ENCODE assay signal across 1 cellular context in the genomic region with DNA sequence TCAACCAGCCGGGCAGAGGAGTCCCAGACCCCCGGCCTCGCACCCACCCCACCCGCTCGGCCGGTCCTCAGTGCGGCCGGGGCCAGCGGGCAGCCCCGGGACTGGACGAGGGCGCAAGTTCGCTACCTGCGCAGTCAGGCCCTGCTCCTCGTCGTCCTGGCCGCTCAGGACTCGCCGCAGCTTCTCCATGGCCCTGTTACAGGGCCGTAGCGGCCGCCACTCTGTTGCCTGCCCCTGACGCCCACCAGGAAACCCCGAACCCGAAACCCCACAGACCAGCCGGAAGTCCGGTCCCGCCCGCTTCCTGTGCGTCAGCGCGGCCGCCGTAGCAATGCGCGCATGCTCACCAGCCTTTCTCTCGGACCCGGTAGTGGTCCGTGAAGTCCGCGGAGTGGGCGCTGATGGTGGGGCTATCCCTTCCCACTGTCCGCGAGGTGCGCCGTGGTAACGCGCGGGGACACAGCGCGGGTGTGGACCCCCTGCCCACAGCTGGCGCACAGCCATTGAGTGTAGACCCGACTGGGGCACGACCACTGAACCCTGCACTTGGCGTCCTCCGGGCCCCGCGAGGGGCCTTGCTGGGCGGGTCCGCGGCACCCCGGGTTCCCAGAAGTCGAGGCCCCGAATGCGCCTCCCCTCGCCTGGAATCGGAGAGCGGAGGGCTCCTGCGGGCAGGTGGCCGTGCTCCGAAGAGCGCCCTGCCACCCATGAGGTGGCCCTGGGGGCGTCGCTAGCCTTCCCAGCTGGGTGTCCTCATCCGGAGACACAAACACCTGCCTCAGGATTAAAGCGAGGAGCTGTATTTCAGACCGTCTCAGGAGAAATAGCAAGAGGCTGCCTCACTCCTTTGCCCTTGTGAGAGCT.
TF ChIP-seq lines count a peak whose summit lies in the region.

A gene (minus strand): TSS at position 253 of the 864 bp plus-strand sequence. CDS start 64 bp downstream, at position 189.

TF ChIP-seq in K562, 482 proteins besides CTCF, POLR2A, EP300 and RAD21 (continued from another document and continues in another):
- TF ChIP-seq SMAD1 (IDR thresholded peaks at IDR 0.05; ENCODE audit: low read depth, low read length, partially characterized antibody) (peak; percentile 59), PTBP1 (IDR thresholded peaks at IDR 0.05; ENCODE audit: low read depth, low read length) (no peak), GABPB2 (CRISPR knock-in tag; conservative IDR thresholded peaks at IDR 0.05) (no peak), SRF (CRISPR knock-in tag; IDR thresholded peaks at IDR 0.05) (peak in 1 of 2 experiments; percentile 66; a peak in 1 of 4 replicates), ZNF217 (CRISPR knock-in tag; IDR thresholded peaks at IDR 0.05) (no peak), LEF1 (IDR thresholded peaks at IDR 0.05) (no peak), NFIC (IDR thresholded peaks at IDR 0.05) (peak; percentile 64; the same call in 1 of the 2 replicates), TBP (optimal IDR thresholded peaks at IDR 0.05; ENCODE audit: low read depth, low read length) (peak; percentile 63), KDM4B (IDR thresholded peaks at IDR 0.05; ENCODE audit: borderline replicate concordance in 2 of 2, low read depth in 1 of 2) (0 out of 4 replicates have a peak, but pooled peaks of 1 of the 2 experiments have one; percentile 28), TRIM24 (IDR thresholded peaks at IDR 0.05) (peak in 1 of 2 experiments; percentile 61; a peak in 2 of 4 replicates), SNIP1 (IDR thresholded peaks at IDR 0.05; ENCODE audit: low read depth) (no peak), ERF (CRISPR knock-in tag; IDR thresholded peaks at IDR 0.05) (no peak), NCOR1 (IDR thresholded peaks at IDR 0.05) (no peak), RNF2 (IDR thresholded peaks at IDR 0.05) (no peak), PTTG1 (tag; IDR thresholded peaks at IDR 0.05; ENCODE audit: low read depth) (no peak), ZNF165 (CRISPR knock-in tag; IDR thresholded peaks at IDR 0.05; ENCODE audit: borderline replicate concordance) (no peak), SAP30 (IDR thresholded peaks at IDR 0.05; ENCODE audit: borderline replicate concordance, insufficient read depth, low read depth, low read length, poor library complexity, severe bottlenecking) (peak; percentile 80), SUPT5H (IDR thresholded peaks at IDR 0.05) (peak; percentile 97), MYC (IDR thresholded peaks at IDR 0.05; ENCODE audit: low read depth, low read length) (peak; percentile 72; the same call in 1 of the 2 replicates), MYC (CRISPR knock-in tag; IDR thresholded peaks at IDR 0.05; ENCODE audit: borderline replicate concordance, low read depth) (peak; percentile 37; the same call in 1 of the 2 replicates), ZNF431 (CRISPR knock-in tag; IDR thresholded peaks at IDR 0.05) (peak; percentile 74), LCOR (CRISPR knock-in tag; IDR thresholded peaks at IDR 0.05) (0 out of 2 replicates have a peak, but pooled peaks have one; percentile 69), ZNF239 (CRISPR knock-in tag; IDR thresholded peaks at IDR 0.05) (no peak), SAFB2 (IDR thresholded peaks at IDR 0.05; ENCODE audit: borderline replicate concordance, low read depth, low read length, severe bottlenecking) (no peak), FOXK2 (conservative IDR thresholded peaks at IDR 0.05 in 1 of 2, IDR thresholded peaks at IDR 0.05 in 1 of 2; ENCODE audit: low read depth in 2 of 2) (no peak), CEBPG (CRISPR knock-in tag; IDR thresholded peaks at IDR 0.05) (no peak), CEBPG (tag; conservative IDR thresholded peaks at IDR 0.05 in 1 of 2, IDR thresholded peaks at IDR 0.05 in 1 of 2) (no peak), BCOR (IDR thresholded peaks at IDR 0.05) (peak; percentile 42; the same call in 1 of the 2 replicates), PURB (CRISPR knock-in tag; IDR thresholded peaks at IDR 0.05; ENCODE audit: low read depth) (no peak), YY1 (IDR thresholded peaks at IDR 0.05; ENCODE audit: borderline replicate concordance in 1 of 3, control insufficient read depth in 1 of 3, extremely low read depth in 1 of 3, insufficient read depth in 3 of 3, insufficient read length in 1 of 3, insufficient replicate concordance in 2 of 3, low read depth in 1 of 3, low read length in 2 of 3) (peak in 1 of 3 experiments; percentile 71), TOE1 (IDR thresholded peaks at IDR 0.05; ENCODE audit: borderline replicate concordance) (peak; percentile 36; the same call in 1 of the 2 replicates), TOE1 (CRISPR knock-in tag; IDR thresholded peaks at IDR 0.05; ENCODE audit: borderline replicate concordance, low read depth) (peak; percentile 84), NFRKB (IDR thresholded peaks at IDR 0.05; ENCODE audit: low read depth) (no peak), PTRF (tag; IDR thresholded peaks at IDR 0.05) (no peak), KDM5B (IDR thresholded peaks at IDR 0.05; ENCODE audit: insufficient replicate concordance, low read depth, low read length) (peak; percentile 88), BRD4 (IDR thresholded peaks at IDR 0.05) (peak; percentile 75; the same call in 1 of the 2 replicates), ZSCAN29 (IDR thresholded peaks at IDR 0.05) (no peak), RUNX1 (IDR thresholded peaks at IDR 0.05; ENCODE audit: low read depth) (no peak), ZNF764 (CRISPR knock-in tag; IDR thresholded peaks at IDR 0.05; ENCODE audit: low read depth) (no peak), ASH1L (IDR thresholded peaks at IDR 0.05; ENCODE audit: borderline replicate concordance, low read depth, partially characterized antibody) (peak; percentile 43), SMAD3 (CRISPR knock-in tag; conservative IDR thresholded peaks at IDR 0.05) (no peak), PHB2 (IDR thresholded peaks at IDR 0.05; ENCODE audit: low read depth) (no peak), NFATC3 (IDR thresholded peaks at IDR 0.05) (no peak), NR3C1 (CRISPR knock-in tag; IDR thresholded peaks at IDR 0.05) (no peak; the same call in none of the 2 replicates), ZNF696 (CRISPR knock-in tag; conservative IDR thresholded peaks at IDR 0.05) (no peak), TEAD1 (CRISPR knock-in tag; IDR thresholded peaks at IDR 0.05) (no peak)
- TF ChIP-seq, protein P1, sequence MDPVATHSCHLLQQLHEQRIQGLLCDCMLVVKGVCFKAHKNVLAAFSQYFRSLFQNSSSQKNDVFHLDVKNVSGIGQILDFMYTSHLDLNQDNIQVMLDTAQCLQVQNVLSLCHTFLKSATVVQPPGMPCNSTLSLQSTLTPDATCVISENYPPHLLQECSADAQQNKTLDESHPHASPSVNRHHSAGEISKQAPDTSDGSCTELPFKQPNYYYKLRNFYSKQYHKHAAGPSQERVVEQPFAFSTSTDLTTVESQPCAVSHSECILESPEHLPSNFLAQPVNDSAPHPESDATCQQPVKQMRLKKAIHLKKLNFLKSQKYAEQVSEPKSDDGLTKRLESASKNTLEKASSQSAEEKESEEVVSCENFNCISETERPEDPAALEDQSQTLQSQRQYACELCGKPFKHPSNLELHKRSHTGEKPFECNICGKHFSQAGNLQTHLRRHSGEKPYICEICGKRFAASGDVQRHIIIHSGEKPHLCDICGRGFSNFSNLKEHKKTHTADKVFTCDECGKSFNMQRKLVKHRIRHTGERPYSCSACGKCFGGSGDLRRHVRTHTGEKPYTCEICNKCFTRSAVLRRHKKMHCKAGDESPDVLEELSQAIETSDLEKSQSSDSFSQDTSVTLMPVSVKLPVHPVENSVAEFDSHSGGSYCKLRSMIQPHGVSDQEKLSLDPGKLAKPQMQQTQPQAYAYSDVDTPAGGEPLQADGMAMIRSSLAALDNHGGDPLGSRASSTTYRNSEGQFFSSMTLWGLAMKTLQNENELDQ (CRISPR knock-in tag; IDR thresholded peaks at IDR 0.05; ENCODE audit: borderline replicate concordance) = 0 out of 2 replicates have a peak, but pooled peaks have one; percentile 60
- TF ChIP-seq, protein P2, sequence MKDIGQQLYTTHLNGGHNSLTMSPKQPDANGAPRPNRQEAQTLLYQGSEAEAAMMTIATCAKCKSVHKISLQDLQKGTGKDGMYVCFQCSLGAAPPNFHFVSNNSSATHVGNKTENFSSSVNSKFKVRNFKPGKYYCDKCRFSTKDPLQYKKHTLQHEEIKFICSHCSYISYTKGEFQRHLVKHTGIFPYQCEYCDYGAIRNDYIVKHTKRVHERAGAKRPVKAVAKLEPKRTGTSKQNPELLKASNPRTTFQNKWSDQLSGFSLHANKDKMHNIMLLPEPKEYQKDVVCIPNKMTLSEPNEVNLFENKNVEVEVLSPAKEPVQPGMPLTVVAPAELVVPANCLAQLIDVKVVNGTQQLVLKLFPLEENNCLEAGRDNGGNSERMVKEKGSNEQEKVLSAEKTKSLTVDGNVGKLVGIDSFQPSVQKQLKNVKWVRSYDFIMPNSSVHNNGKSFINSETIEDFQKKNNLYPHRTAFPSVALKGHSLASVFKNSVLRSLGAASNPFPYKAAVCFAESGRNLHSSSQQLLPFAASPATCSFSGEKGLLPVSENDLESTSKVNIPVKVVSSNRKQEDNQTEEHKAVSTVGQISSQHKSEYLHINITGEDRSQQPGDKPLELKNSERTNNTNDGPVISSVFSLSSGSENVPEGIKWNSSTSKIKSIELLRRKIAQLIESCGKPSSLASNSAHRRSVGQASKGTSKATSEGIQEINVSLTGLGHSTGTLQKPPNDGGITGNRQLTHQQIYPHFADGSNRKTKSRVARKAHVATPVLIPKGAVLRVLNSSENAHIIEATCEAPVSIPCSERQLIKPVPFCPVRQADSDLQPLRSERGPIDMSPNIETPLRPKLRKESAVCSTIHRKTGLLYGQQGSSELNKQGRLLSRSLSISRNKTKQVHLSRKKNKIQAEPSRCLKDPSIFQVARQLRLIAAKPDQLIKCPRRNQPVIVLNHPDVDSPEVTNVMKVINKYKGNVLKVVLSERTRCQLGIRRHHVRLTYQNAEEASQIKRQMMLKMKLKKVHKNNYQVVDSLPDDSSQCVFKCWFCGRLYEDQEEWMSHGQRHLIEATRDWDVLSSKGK (CRISPR knock-in tag; IDR thresholded peaks at IDR 0.05) = no peak
- TF ChIP-seq, protein P3, sequence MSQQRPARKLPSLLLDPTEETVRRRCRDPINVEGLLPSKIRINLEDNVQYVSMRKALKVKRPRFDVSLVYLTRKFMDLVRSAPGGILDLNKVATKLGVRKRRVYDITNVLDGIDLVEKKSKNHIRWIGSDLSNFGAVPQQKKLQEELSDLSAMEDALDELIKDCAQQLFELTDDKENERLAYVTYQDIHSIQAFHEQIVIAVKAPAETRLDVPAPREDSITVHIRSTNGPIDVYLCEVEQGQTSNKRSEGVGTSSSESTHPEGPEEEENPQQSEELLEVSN (IDR thresholded peaks at IDR 0.05; ENCODE audit: borderline replicate concordance in 1 of 2, extremely low read depth in 1 of 2, insufficient read depth in 1 of 2, insufficient read length in 1 of 2, low read depth in 1 of 2, low read length in 1 of 2, poor library complexity in 1 of 2, severe bottlenecking in 1 of 2) = peak; percentile 47 to 68
- TF ChIP-seq, protein P4, sequence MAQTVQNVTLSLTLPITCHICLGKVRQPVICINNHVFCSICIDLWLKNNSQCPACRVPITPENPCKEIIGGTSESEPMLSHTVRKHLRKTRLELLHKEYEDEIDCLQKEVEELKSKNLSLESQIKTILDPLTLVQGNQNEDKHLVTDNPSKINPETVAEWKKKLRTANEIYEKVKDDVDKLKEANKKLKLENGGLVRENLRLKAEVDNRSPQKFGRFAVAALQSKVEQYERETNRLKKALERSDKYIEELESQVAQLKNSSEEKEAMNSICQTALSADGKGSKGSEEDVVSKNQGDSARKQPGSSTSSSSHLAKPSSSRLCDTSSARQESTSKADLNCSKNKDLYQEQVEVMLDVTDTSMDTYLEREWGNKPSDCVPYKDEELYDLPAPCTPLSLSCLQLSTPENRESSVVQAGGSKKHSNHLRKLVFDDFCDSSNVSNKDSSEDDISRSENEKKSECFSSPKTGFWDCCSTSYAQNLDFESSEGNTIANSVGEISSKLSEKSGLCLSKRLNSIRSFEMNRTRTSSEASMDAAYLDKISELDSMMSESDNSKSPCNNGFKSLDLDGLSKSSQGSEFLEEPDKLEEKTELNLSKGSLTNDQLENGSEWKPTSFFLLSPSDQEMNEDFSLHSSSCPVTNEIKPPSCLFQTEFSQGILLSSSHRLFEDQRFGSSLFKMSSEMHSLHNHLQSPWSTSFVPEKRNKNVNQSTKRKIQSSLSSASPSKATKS (CRISPR knock-in tag; IDR thresholded peaks at IDR 0.05) = no peak
- TF ChIP-seq, protein P5, sequence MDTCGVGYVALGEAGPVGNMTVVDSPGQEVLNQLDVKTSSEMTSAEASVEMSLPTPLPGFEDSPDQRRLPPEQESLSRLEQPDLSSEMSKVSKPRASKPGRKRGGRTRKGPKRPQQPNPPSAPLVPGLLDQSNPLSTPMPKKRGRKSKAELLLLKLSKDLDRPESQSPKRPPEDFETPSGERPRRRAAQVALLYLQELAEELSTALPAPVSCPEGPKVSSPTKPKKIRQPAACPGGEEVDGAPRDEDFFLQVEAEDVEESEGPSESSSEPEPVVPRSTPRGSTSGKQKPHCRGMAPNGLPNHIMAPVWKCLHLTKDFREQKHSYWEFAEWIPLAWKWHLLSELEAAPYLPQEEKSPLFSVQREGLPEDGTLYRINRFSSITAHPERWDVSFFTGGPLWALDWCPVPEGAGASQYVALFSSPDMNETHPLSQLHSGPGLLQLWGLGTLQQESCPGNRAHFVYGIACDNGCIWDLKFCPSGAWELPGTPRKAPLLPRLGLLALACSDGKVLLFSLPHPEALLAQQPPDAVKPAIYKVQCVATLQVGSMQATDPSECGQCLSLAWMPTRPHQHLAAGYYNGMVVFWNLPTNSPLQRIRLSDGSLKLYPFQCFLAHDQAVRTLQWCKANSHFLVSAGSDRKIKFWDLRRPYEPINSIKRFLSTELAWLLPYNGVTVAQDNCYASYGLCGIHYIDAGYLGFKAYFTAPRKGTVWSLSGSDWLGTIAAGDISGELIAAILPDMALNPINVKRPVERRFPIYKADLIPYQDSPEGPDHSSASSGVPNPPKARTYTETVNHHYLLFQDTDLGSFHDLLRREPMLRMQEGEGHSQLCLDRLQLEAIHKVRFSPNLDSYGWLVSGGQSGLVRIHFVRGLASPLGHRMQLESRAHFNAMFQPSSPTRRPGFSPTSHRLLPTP (IDR thresholded peaks at IDR 0.05; ENCODE audit: borderline replicate concordance, extremely low read depth, insufficient read length) = no peak
- TF ChIP-seq, protein P6, sequence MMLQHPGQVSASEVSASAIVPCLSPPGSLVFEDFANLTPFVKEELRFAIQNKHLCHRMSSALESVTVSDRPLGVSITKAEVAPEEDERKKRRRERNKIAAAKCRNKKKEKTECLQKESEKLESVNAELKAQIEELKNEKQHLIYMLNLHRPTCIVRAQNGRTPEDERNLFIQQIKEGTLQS (IDR thresholded peaks at IDR 0.05) = 0 out of 2 replicates have a peak, but pooled peaks have one; percentile 30
- TF ChIP-seq, protein P6 (CRISPR knock-in tag; conservative IDR thresholded peaks at IDR 0.05) = no peak
- TF ChIP-seq, protein P7, sequence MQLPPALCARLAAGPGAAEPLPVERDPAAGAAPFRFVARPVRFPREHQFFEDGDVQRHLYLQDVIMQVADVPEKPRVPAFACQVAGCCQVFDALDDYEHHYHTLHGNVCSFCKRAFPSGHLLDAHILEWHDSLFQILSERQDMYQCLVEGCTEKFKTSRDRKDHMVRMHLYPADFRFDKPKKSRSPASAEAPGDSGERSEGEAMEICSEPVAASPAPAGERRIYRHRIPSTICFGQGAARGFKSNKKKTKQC (CRISPR knock-in tag; IDR thresholded peaks at IDR 0.05) = peak; percentile 50; the same call in 1 of the 2 replicates
